In genomic region chr7:135167360-135167759, GRCh38 we compare ENCODE assay signal across 14 cellular contexts. TPM values are rescaled to one million over a fixed set of nuclear protein-coding genes. Genes with fewer than 3 reads are reported as not detected.
DNase-seq lines count a peak whose midpoint lies in the region; ATAC-seq and TF ChIP-seq lines count a peak whose summit lies in the region.
"Had no signal": no experiment of that assay in that cellular context is flagged by ENCODE, and none has a peak within 500 bp of the region (broad histone marks: within the 10 kb centered on the region; RNA-seq: fewer than 3 reads in every experiment).

No MANE protein-coding gene starts in this region.

- no peaks in the 10 kb centered on the region for H3K27me3 Mint-ChIP-seq in activated naive CD8-positive, alpha-beta T cell
- H3K27me3 Mint-ChIP-seq: naive B cell had no signal

- no peak overlapping the region for H2BK120ac ChIP-seq in mesenchymal stem cell (ENCODE audit: low read depth, low read length)

- no peak overlapping the region for H3K4ac ChIP-seq in mesenchymal stem cell (ENCODE audit: low read depth in 1 of 2, low read length in 2 of 2)

- no peak overlapping the region for H2AFZ ChIP-seq in mesenchymal stem cell (ENCODE audit: low read depth, low read length)

- peaks cover 35% of the 10 kb centered on the region for H3K36me3 ChIP-seq in left ventricle myocardium inferior
- peaks cover 34% of the 10 kb centered on the region for H3K36me3 ChIP-seq in right atrium auricular region
- H3K36me3 ChIP-seq in mesenchymal stem cell (ENCODE audit: control insufficient read depth in 1 of 2, insufficient read depth in 2 of 2, low read depth in 1 of 2, low read length in 2 of 2) = peaks cover 53 to 55% of the 10 kb centered on the region in 2 experiments
- H3K36me3 ChIP-seq in upper lobe of left lung = peaks cover 0 to 45% (median 32%) of the 10 kb centered on the region in 4 donors

- H3K4me3 ChIP-seq in left ventricle myocardium inferior = no peak overlapping the region
- no peak overlapping the region for H3K4me3 ChIP-seq in right atrium auricular region
- H3K4me3 ChIP-seq in mesenchymal stem cell (ENCODE audit: insufficient read depth in 1 of 2, low read depth in 1 of 2, low read length in 2 of 2) = no peak overlapping the region
- H3K4me3 ChIP-seq in upper lobe of left lung = peak overlapping the region in 1 of 4 donors; percentile 17

- H3K9ac ChIP-seq in mesenchymal stem cell (ENCODE audit: low read length) = no peak overlapping the region

- H3K4me1 Mint-ChIP-seq in activated naive CD8-positive, alpha-beta T cell (ENCODE audit: low read depth) = peaks cover 65% of the 10 kb centered on the region

- peaks cover 1% of the 10 kb centered on the region for H3K9me3 Mint-ChIP-seq in activated naive CD8-positive, alpha-beta T cell (ENCODE audit: low read depth)
- H3K9me3 Mint-ChIP-seq: HFFc6 had no signal

- H3K4me3 Mint-ChIP-seq in activated naive CD8-positive, alpha-beta T cell = peak overlapping the region; percentile 74
- H3K4me3 Mint-ChIP-seq: HFFc6 had no signal

- peak overlapping the region; percentile 14 for H2AK5ac ChIP-seq in mesenchymal stem cell (ENCODE audit: low read length, severe bottlenecking)

- intact Hi-C loops in left ventricle myocardium inferior (cut with micrococcal nuclease) (no loop called here), sciatic nerve (cut with DNase I) (no loop called here)

- DNase-seq in left ventricle myocardium inferior = no peak
- no peak for DNase-seq in right atrium auricular region (ENCODE audit: low spot score)
- DNase-seq in mesenchymal stem cell = no peak
- DNase-seq in upper lobe of left lung = no peak
- no peak for DNase-seq in sciatic nerve (ENCODE audit: low spot score)
- no peak for DNase-seq in NOMO-1 treated with dmso at 0.1 percent for 144 hours (lab: John Stamatoyannopoulos, UW; ENCODE audit: unreplicated experiment)
- DNase-seq: amniotic stem cell, BE2C, HFFc6, naive B cell, NCI-H345, WERI-Rb-1 had no signal

- no peak overlapping the region for H3K4me2 ChIP-seq in mesenchymal stem cell (ENCODE audit: low read length, poor library complexity, severe bottlenecking)

- H2BK15ac ChIP-seq in mesenchymal stem cell (ENCODE audit: low read depth, poor library complexity, severe bottlenecking) = no peak overlapping the region

- no peaks in the 10 kb centered on the region for H3K27me3 ChIP-seq in left ventricle myocardium inferior (ENCODE audit: low read depth)
- H3K27me3 ChIP-seq in right atrium auricular region = no peaks in the 10 kb centered on the region
- H3K27me3 ChIP-seq in mesenchymal stem cell (ENCODE audit: control insufficient read depth in 1 of 2, insufficient read depth in 1 of 2, low read length in 2 of 2) = no peaks in the 10 kb centered on the region
- H3K27me3 ChIP-seq in upper lobe of left lung = no peaks in the 10 kb centered on the region
- H3K27me3 ChIP-seq: BE2C had no signal

- H3K27ac ChIP-seq in left ventricle myocardium inferior (replicated peaks) (peak overlapping the region; percentile 77), right atrium auricular region (peak overlapping the region in 1 of 2 donors; percentile 21), mesenchymal stem cell (ENCODE audit: low read length, poor library complexity, severe bottlenecking) (no peak overlapping the region), upper lobe of left lung (peak overlapping the region; percentile 89 to 99 (median 98))
- H3K27ac ChIP-seq: WERI-Rb-1 had no signal

- peak overlapping the region; percentile 87 for H3K27ac Mint-ChIP-seq in activated naive CD8-positive, alpha-beta T cell

- 91% methylated on average over 8 of the region's 10 CpGs for WGBS in mesenchymal stem cell
- 72 to 78% methylated on average over 9 to 10 of the region's 10 CpGs for WGBS in upper lobe of left lung, 2 donors

- no peak overlapping the region for H2BK12ac ChIP-seq in mesenchymal stem cell (ENCODE audit: low read length in 2 of 2)

- H3K4me1 ChIP-seq in left ventricle myocardium inferior (peaks cover 73% of the 10 kb centered on the region), right atrium auricular region (peaks cover 0 to 70% of the 10 kb centered on the region in 2 donors), mesenchymal stem cell (ENCODE audit: control insufficient read depth, insufficient read depth, low read depth, low read length) (peaks cover 26% of the 10 kb centered on the region), upper lobe of left lung (peaks cover 59 to 81% (median 69%) of the 10 kb centered on the region in 4 donors)
- H3K4me1 ChIP-seq: BE2C had no signal

- H3K9me3 ChIP-seq in left ventricle myocardium inferior (replicated peaks) = no peaks in the 10 kb centered on the region
- no peaks in the 10 kb centered on the region for H3K9me3 ChIP-seq in right atrium auricular region
- H3K9me3 ChIP-seq in mesenchymal stem cell (ENCODE audit: control insufficient read depth, low read length) = no peaks in the 10 kb centered on the region
- H3K9me3 ChIP-seq in upper lobe of left lung = no peaks in the 10 kb centered on the region
- H3K9me3 ChIP-seq: BE2C had no signal

- peaks cover 21% of the 10 kb centered on the region for H3K36me3 Mint-ChIP-seq in activated naive CD8-positive, alpha-beta T cell

- H4K8ac ChIP-seq in mesenchymal stem cell (ENCODE audit: low read length) = peak overlapping the region; percentile 16

- H3K18ac ChIP-seq in mesenchymal stem cell (ENCODE audit: low read depth in 1 of 2, low read length in 2 of 2) = no peak overlapping the region

- no peak for TF ChIP-seq POLR2A in upper lobe of left lung (IDR thresholded peaks at IDR 0.05)

- no peak for TF ChIP-seq CTCF in left ventricle myocardium inferior (IDR thresholded peaks at IDR 0.05; ENCODE audit: borderline replicate concordance)
- TF ChIP-seq CTCF in right atrium auricular region (IDR thresholded peaks at IDR 0.05) = no peak
- TF ChIP-seq CTCF in upper lobe of left lung (IDR thresholded peaks at IDR 0.05) = no peak

- no peak for TF ChIP-seq EP300 in upper lobe of left lung (IDR thresholded peaks at IDR 0.05)

- H3K23ac ChIP-seq in mesenchymal stem cell (ENCODE audit: low read length in 2 of 2) = no peak overlapping the region

- H3K14ac ChIP-seq in mesenchymal stem cell (ENCODE audit: low read length in 2 of 2) = no peak overlapping the region

- ATAC-seq in upper lobe of left lung (ENCODE audit: low FRiP score in 2 of 2) (no peak), sciatic nerve (no peak), GM21447 (IDR thresholded peaks at IDR 0.05; ENCODE audit: unreplicated experiment) (no peak)

- no peak overlapping the region for H2BK5ac ChIP-seq in mesenchymal stem cell (ENCODE audit: low read depth, low read length, poor library complexity, severe bottlenecking)

- H3K79me1 ChIP-seq in mesenchymal stem cell (replicated peaks; ENCODE audit: low read length, poor library complexity, severe bottlenecking) = peaks cover 30% of the 10 kb centered on the region

- no peak overlapping the region for H4K91ac ChIP-seq in mesenchymal stem cell (ENCODE audit: low read length)

RNA-seq across cellular contexts. Expression of gene CYREN, which starts 3.1 kb away (rescaled TPM):
- total RNA-seq in left ventricle myocardium inferior = 29.8 TPM
- total RNA-seq in right atrium auricular region = 10 to 100 TPM; 25.5 to 31.4 TPM
- 23.2 TPM for polyA plus RNA-seq in mesenchymal stem cell (2013, experiment 1 of 2)
- 23.5 TPM for polyA plus RNA-seq in mesenchymal stem cell (2013, experiment 2 of 2)
- total RNA-seq in upper lobe of left lung = 100 to 1,000 TPM in 1 of 6 donors, 10 to 100 TPM in 5; 27.3 to 119 (median 40.4) TPM
- 39.8 TPM for total RNA-seq in sciatic nerve

RNA-seq across cellular contexts. Expression of gene TMEM140, which starts 19.5 kb away (rescaled TPM):
- 23.3 TPM for total RNA-seq in left ventricle myocardium inferior
- total RNA-seq in right atrium auricular region = 10 to 100 TPM; 10.7 to 14.9 TPM
- 3.2 TPM for polyA plus RNA-seq in mesenchymal stem cell (2013, experiment 1 of 2)
- polyA plus RNA-seq in mesenchymal stem cell (2013, experiment 2 of 2) = 3.7 TPM
- 10 to 100 TPM; 25.2 to 59.2 (median 32.4) TPM for total RNA-seq in upper lobe of left lung
- 29.4 TPM for total RNA-seq in sciatic nerve

RNA-seq across cellular contexts. Expression of gene WDR91, which starts 44.0 kb away (rescaled TPM):
- total RNA-seq in left ventricle myocardium inferior (5.4 TPM), right atrium auricular region (1 to 10 TPM; 3.3 to 4.5 TPM), upper lobe of left lung (100 to 1,000 TPM in 1 of 6 donors, 10 to 100 TPM in 5; 19.0 to 180 (median 27.5) TPM), sciatic nerve (32.7 TPM)
- polyA plus RNA-seq in mesenchymal stem cell (2013, experiment 1 of 2) = 4.2 TPM
- polyA plus RNA-seq in mesenchymal stem cell (2013, experiment 2 of 2) = 4.1 TPM
